Comparison of ENCODE assay signal across 8 cellular contexts in genomic region chr2:204177977-204178522, GRCh38.
DNase-seq lines count a peak whose midpoint lies in the region; ATAC-seq and TF ChIP-seq lines count a peak whose summit lies in the region.

No MANE protein-coding gene starts in this region.

- intact Hi-C loops in left colon (cut with DNase I, micrococcal nuclease): no loop called here

- peak; percentile 40 for TF ChIP-seq CTCF in astrocyte of the cerebellum (IDR thresholded peaks at IDR 0.05; ENCODE audit: low read depth, low read length, missing control alignments)

- DNase-seq in SKM-1 treated with dmso at 0.1 percent for 144 hours (lab: John Stamatoyannopoulos, UW; ENCODE audit: unreplicated experiment) (peak; percentile 11), SKM-1 (lab: John Stamatoyannopoulos, UW; ENCODE audit: unreplicated experiment) (no peak), T-helper 2 cell (peak; percentile 10 to 64 (median 53)), astrocyte of the cerebellum (ENCODE audit: low read depth) (no peak), left colon (peak; percentile 28 to 66)
- DNase-seq in stimulated activated CD8-positive, alpha-beta memory T cell treated with anti-CD3 and anti-CD28 coated beads, Interleukin-15, amount 100 ng/mL, for 24 hours (ENCODE audit: low read depth): peak; percentile 45

- H3K4me3 ChIP-seq in astrocyte of the cerebellum (ENCODE audit: low read depth, low read length): no peak overlapping the region

- peak; percentile 65 for ATAC-seq in HG03196 (IDR thresholded peaks at IDR 0.05; ENCODE audit: unreplicated experiment)
- ATAC-seq in left colon: peak; percentile 68
- ATAC-seq in HG03439 (IDR thresholded peaks at IDR 0.05; ENCODE audit: unreplicated experiment): no peak

- in situ Hi-C loops in astrocyte of the cerebellum (cut with HindIII; ENCODE audit: low sequenced_read_pairs): no loop called here

Comparison
In these comparisons a context has a peak if more than half of its experiments do, and no peak if none do; other contexts are left out.
1. DNase-seq: peak in SKM-1 treated with dmso at 0.1 percent for 144 hours (single experiment), T-helper 2 cell (5 of 5), left colon (2 of 2) and stimulated activated CD8-positive, alpha-beta memory T cell treated with anti-CD3 and anti-CD28 coated beads, Interleukin-15, amount 100 ng/mL, for 24 hours (single experiment); none in SKM-1 (single experiment) and astrocyte of the cerebellum (single experiment).